In the genomic region with DNA sequence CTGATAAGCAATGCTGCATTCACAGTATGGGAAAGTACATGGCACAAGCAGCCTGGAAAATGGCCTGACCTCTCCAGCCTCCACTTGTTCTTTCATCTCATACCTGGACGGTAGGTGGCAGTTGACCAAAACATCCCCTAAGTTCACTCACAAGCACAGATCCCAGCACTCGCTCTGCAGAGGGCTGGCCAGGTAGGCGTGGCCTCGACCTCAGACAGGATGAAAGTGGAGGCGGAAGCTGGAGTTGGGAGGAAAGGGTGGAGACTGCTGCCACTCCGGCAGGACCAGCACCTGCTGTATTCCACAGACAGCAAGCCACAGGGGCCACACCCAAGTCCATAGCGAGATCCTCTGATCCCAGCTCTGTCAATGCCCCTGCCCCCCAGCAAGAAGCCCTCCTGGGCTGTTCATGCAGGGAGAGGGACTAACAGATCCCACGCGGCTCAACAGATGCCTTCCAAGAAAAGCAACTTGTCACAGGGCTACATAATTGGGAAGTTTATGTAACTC, we compare ENCODE assay signal across 7 cellular contexts. TPM values are rescaled to one million over a fixed set of nuclear protein-coding genes. Genes with fewer than 3 reads are reported as not detected.
DNase-seq lines count a peak whose midpoint lies in the region; ATAC-seq, FAIRE-seq and TF ChIP-seq lines count a peak whose summit lies in the region.

No MANE protein-coding gene starts in this region.

- no peak overlapping the region for H3K27ac Mint-ChIP-seq in neural progenitor cell

- peaks cover 5% of the 10 kb centered on the region for H3K27me3 Mint-ChIP-seq in neural progenitor cell (ENCODE audit: insufficient read depth, low read depth)

- H4K20me1 ChIP-seq in Loucy (ENCODE audit: insufficient read depth, low read length, poor library complexity, severe bottlenecking) (no peaks in the 10 kb centered on the region), SK-N-SH (ENCODE audit: insufficient read depth) (peaks cover 27% of the 10 kb centered on the region), fibroblast of lung (ENCODE audit: control insufficient read depth, extremely low read depth, insufficient read depth, low read length) (no peaks in the 10 kb centered on the region), neural progenitor cell (ENCODE audit: low read depth) (peaks cover 54% of the 10 kb centered on the region)

- H3K9me3 Mint-ChIP-seq in neural progenitor cell, result no peaks in the 10 kb centered on the region

- TF ChIP-seq CTCF in Loucy (conservative IDR thresholded peaks at IDR 0.05; ENCODE audit: low read length) (peak; percentile 40; the same call in 1 of the 2 replicates), SK-N-SH (IDR thresholded peaks at IDR 0.05) (peak; percentile 33), fibroblast of lung (conservative IDR thresholded peaks at IDR 0.05 in 1 of 2, IDR thresholded peaks at IDR 0.05 in 1 of 2; ENCODE audit: low read depth in 1 of 2, low read length in 2 of 2) (no peak), neural progenitor cell (IDR thresholded peaks at IDR 0.05) (peak; percentile 68)

- TF ChIP-seq RAD21 in SK-N-SH (IDR thresholded peaks at IDR 0.05; ENCODE audit: low read length), result peak; percentile 42

- peak overlapping the region; percentile 4 to 65; a peak in 3 of 4 replicates for H3K27ac ChIP-seq in SK-N-SH (ENCODE audit: low read depth in 2 of 2, low read length in 1 of 2)
- peak overlapping the region; percentile 13 for H3K27ac ChIP-seq in fibroblast of lung (ENCODE audit: insufficient read depth, low read length)
- no peak overlapping the region for H3K27ac ChIP-seq in neural progenitor cell

- CTCF ChIA-PET in SK-N-SH (lab: Yijun Ruan, JAX), result interaction anchor here (0.7 to 1.8 kb wide), 5 partner anchors 9 to 175 kb away, joined by 3 to 9 read pairs (median 6); no protein-coding TSS in a partner anchor

- H3K9me3 ChIP-seq in Loucy (ENCODE audit: insufficient read depth, low read depth, low read length), result no peaks in the 10 kb centered on the region
- no peaks in the 10 kb centered on the region for H3K9me3 ChIP-seq in SK-N-SH
- no peaks in the 10 kb centered on the region for H3K9me3 ChIP-seq in fibroblast of lung (ENCODE audit: control insufficient read depth, insufficient read depth, low read depth, low read length)
- no peaks in the 10 kb centered on the region for H3K9me3 ChIP-seq in neural progenitor cell (ENCODE audit: low read depth)

- POLR2A ChIA-PET in SK-N-SH (lab: Yijun Ruan, JAX), result no interaction called here

- no peak for ATAC-seq in GM21423 (IDR thresholded peaks at IDR 0.05; ENCODE audit: unreplicated experiment)

- H3K4me1 Mint-ChIP-seq in neural progenitor cell, result peaks cover 47% of the 10 kb centered on the region

- H3K36me3 Mint-ChIP-seq in neural progenitor cell, result peaks cover 5% of the 10 kb centered on the region

- H3K4me3 ChIP-seq in Loucy (ENCODE audit: low read length, poor library complexity, severe bottlenecking) (peak overlapping the region; percentile 46), SK-N-SH (ENCODE audit: low read depth in 2 of 2, low read length in 1 of 2) (no peak overlapping the region), fibroblast of lung (replicated peaks in 1 of 4; ENCODE audit: control extremely low read depth in 1 of 4, insufficient read depth in 1 of 4, low read depth in 3 of 4, low read length in 4 of 4) (peak overlapping the region in 1 of 4 experiments; percentile 19), neural progenitor cell (peak overlapping the region; percentile 29)

- H3K9ac ChIP-seq in Loucy (ENCODE audit: low read depth, low read length, poor library complexity, severe bottlenecking) (no peak overlapping the region), SK-N-SH (no peak overlapping the region), fibroblast of lung (ENCODE audit: insufficient read depth, low read length) (peak overlapping the region; percentile 14), neural progenitor cell (no peak overlapping the region)

- 69% methylated on average over 9 of the region's 9 CpGs for WGBS in SK-N-SH (ENCODE audit: low lambda C conversion rate)

- H3K9me2 ChIP-seq in Loucy (replicated peaks; ENCODE audit: low read depth, low read length) (no peaks in the 10 kb centered on the region), SK-N-SH (no peaks in the 10 kb centered on the region)

- H3K4me3 Mint-ChIP-seq in neural progenitor cell, result peak overlapping the region; percentile 46

- peak; percentile 54 for DNase-seq in GM12892 (ENCODE audit: insufficient read length)
- no peak for DNase-seq in SK-N-SH
- DNase-seq in fibroblast of lung (ENCODE audit: low read depth in 2 of 2), result peak in 1 of 2 donors; percentile 33
- peak; percentile 89 for DNase-seq in neural progenitor cell (ENCODE audit: low spot score)
- DNase-seq in activated CD4-positive, CD25-positive, alpha-beta regulatory T cell (lab: John Stamatoyannopoulos, UW), result no peak

- peak overlapping the region; percentile 76 for H2AFZ ChIP-seq in Loucy (ENCODE audit: low read length)
- no peak overlapping the region for H2AFZ ChIP-seq in SK-N-SH (ENCODE audit: low read depth)
- no peak overlapping the region for H2AFZ ChIP-seq in fibroblast of lung (ENCODE audit: low read length)
- no peak overlapping the region for H2AFZ ChIP-seq in neural progenitor cell (replicated peaks)

- no peaks in the 10 kb centered on the region for H3K79me2 ChIP-seq in Loucy (ENCODE audit: insufficient read depth, low read length)
- peaks cover 64% of the 10 kb centered on the region for H3K79me2 ChIP-seq in SK-N-SH (ENCODE audit: insufficient read depth)
- H3K79me2 ChIP-seq in fibroblast of lung (ENCODE audit: control insufficient read depth, insufficient read depth, low read length), result peaks cover 32% of the 10 kb centered on the region
- peaks cover 50% of the 10 kb centered on the region for H3K79me2 ChIP-seq in neural progenitor cell (ENCODE audit: low read depth)

- H3K27me3 ChIP-seq in Loucy (ENCODE audit: insufficient read depth, low read length, poor library complexity, severe bottlenecking) (no peaks in the 10 kb centered on the region), SK-N-SH (ENCODE audit: insufficient read depth) (no peaks in the 10 kb centered on the region), fibroblast of lung (ENCODE audit: control insufficient read depth, insufficient read depth, low read length) (no peaks in the 10 kb centered on the region), neural progenitor cell (no peaks in the 10 kb centered on the region)

- no peaks in the 10 kb centered on the region for H3K36me3 ChIP-seq in Loucy (ENCODE audit: insufficient read depth, low read length)
- H3K36me3 ChIP-seq in SK-N-SH (replicated peaks in 1 of 2; ENCODE audit: control insufficient read depth in 1 of 2, insufficient read depth in 2 of 2, low read length in 1 of 2), result peaks cover 0 to 17% of the 10 kb centered on the region in 2 experiments
- H3K36me3 ChIP-seq in fibroblast of lung (ENCODE audit: control insufficient read depth, insufficient read depth, low read length), result peaks cover 5% of the 10 kb centered on the region
- no peaks in the 10 kb centered on the region for H3K36me3 ChIP-seq in neural progenitor cell

- H3K4me2 ChIP-seq in Loucy (ENCODE audit: low read depth, low read length, poor library complexity, severe bottlenecking), result peak overlapping the region; percentile 58
- peak overlapping the region; percentile 45; the same call in 1 of the 2 replicates for H3K4me2 ChIP-seq in SK-N-SH
- H3K4me2 ChIP-seq in fibroblast of lung (ENCODE audit: extremely low read depth, insufficient read depth, low read length), result no peak overlapping the region
- H3K4me2 ChIP-seq in neural progenitor cell, result peak overlapping the region; percentile 62

- TF ChIP-seq EP300 in SK-N-SH (IDR thresholded peaks at IDR 0.05; ENCODE audit: borderline replicate concordance in 1 of 2, low read depth in 1 of 2, low read length in 1 of 2), result no peak

- H3K4me1 ChIP-seq in Loucy (ENCODE audit: insufficient read depth, low read length, poor library complexity, severe bottlenecking) (peaks cover 9% of the 10 kb centered on the region), SK-N-SH (ENCODE audit: control insufficient read depth in 1 of 2, insufficient read depth in 2 of 2, low read depth in 1 of 2, low read length in 1 of 2) (peaks cover 54 to 66% of the 10 kb centered on the region in 2 experiments), fibroblast of lung (ENCODE audit: control insufficient read depth, extremely low read depth, insufficient read depth, low read length) (peaks cover 41% of the 10 kb centered on the region), neural progenitor cell (peaks cover 16% of the 10 kb centered on the region)

- no peak for FAIRE-seq in GM12892 (lab: Jason Lieb, UNC)

- H3F3A ChIP-seq in Loucy (ENCODE audit: low read depth) (no peaks in the 10 kb centered on the region), SK-N-SH (replicated peaks; ENCODE audit: insufficient read depth) (peaks cover 57% of the 10 kb centered on the region), neural progenitor cell (ENCODE audit: low read depth) (peaks cover 17% of the 10 kb centered on the region)

- TF ChIP-seq POLR2A in GM12892 (IDR thresholded peaks at IDR 0.05; ENCODE audit: low read depth, low read length), result no peak

TF ChIP-seq in SK-N-SH, 30 proteins besides CTCF, POLR2A, EP300 and RAD21 (continues in another document):
- TF ChIP-seq TEAD4 (IDR thresholded peaks at IDR 0.05; ENCODE audit: borderline replicate concordance, insufficient read depth), result no peak
- peak; percentile 13; the same call in 1 of the 2 replicates for TF ChIP-seq SMC3 (IDR thresholded peaks at IDR 0.05; ENCODE audit: low read depth, low read length)
- no peak for TF ChIP-seq FOXJ3 (CRISPR knock-in tag; IDR thresholded peaks at IDR 0.05)

RNA-seq across cellular contexts. Expression of gene ZCCHC14, which starts 31.3 kb away (rescaled TPM):
- 0.30 TPM for polyA plus RNA-seq in GM12892 (2012; ENCODE audit: missing spikeins)
- polyA plus RNA-seq in SK-N-SH (2012; rRNA removed) (5.6 and 5.7 TPM in 2 replicates), fibroblast of lung (6.4 and 8.6 TPM in 2 replicates)
- 5.4 and 5.9 TPM in 2 replicates for polyA plus RNA-seq in SK-N-SH (2012; cell fraction: cytosol; rRNA removed)
- polyA plus RNA-seq in SK-N-SH (2012; cell fraction: nucleus; rRNA removed), result 22.8 and 27.5 TPM in 2 replicates
- total RNA-seq in fibroblast of lung (15.4 and 16.3 TPM in 2 replicates), neural progenitor cell (ENCODE audit: low replicate concordance) (10.3 and 11.7 TPM in 2 replicates)
- 12.6 and 13.5 TPM in 2 replicates for polyA plus RNA-seq in fibroblast of lung (2012)
- 19.5 and 24.6 TPM in 2 replicates for polyA minus RNA-seq in fibroblast of lung (ENCODE audit: low replicate concordance)

Comparison
In these comparisons a context has a peak if more than half of its experiments do, and no peak if none do; other contexts are left out.
1. DNase-seq: peak in GM12892 (single experiment) and neural progenitor cell (single experiment); none in SK-N-SH (single experiment) and activated CD4-positive, CD25-positive, alpha-beta regulatory T cell (0 of 4).
2. H3K4me3 ChIP-seq: peak in Loucy (single experiment) and neural progenitor cell (single experiment); none in SK-N-SH (0 of 2).
3. CTCF ChIP-seq: peak in Loucy (single experiment), SK-N-SH (single experiment) and neural progenitor cell (single experiment); none in fibroblast of lung (0 of 2).